In the genomic region with DNA sequence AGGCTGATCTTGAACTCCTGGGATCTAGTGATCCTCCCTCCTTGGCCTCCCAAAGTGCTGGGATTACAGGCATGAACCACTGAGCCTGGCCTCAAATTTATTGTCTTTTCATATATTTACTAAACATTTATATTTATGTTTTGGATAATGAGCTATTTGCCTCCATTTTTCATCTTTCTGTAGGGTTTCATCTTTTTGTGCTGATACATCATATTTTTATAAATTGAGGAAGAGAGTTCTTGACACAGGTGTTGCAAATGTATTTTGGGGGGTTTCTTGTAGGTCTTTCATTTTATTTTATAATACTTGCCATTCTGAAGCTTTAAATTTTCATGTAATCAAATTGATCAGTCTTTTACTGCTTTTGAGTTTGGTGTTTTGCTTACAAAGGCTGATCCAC, we compare ENCODE assay signal across 1 cellular context.
A peak's percentile ranks its signal among the peaks of the same experiment; 100 is the strongest.
TF ChIP-seq lines count a peak whose summit lies in the region.

No MANE protein-coding gene starts in this region.

TF ChIP-seq in K562, 482 proteins besides CTCF, POLR2A, EP300 and RAD21 (continued from another document):
- no peak for TF ChIP-seq NELFE (IDR thresholded peaks at IDR 0.05; ENCODE audit: insufficient read depth, insufficient read length)
- TF ChIP-seq RCOR1 (IDR thresholded peaks at IDR 0.05; ENCODE audit: borderline replicate concordance in 1 of 2, low read depth in 2 of 2, low read length in 2 of 2): no peak
- TF ChIP-seq CEBPG (CRISPR knock-in tag; IDR thresholded peaks at IDR 0.05): no peak
- no peak for TF ChIP-seq CEBPG (tag; conservative IDR thresholded peaks at IDR 0.05 in 1 of 2, IDR thresholded peaks at IDR 0.05 in 1 of 2)
- TF ChIP-seq CBX1 (IDR thresholded peaks at IDR 0.05; ENCODE audit: low read depth): no peak
- TF ChIP-seq BHLHE40 (IDR thresholded peaks at IDR 0.05; ENCODE audit: low read length): no peak
- no peak for TF ChIP-seq ZFPM2 (CRISPR knock-in tag; IDR thresholded peaks at IDR 0.05)
- no peak for TF ChIP-seq ZNF23 (CRISPR knock-in tag; IDR thresholded peaks at IDR 0.05)
- peak; percentile 77 for TF ChIP-seq C11orf30 (IDR thresholded peaks at IDR 0.05; ENCODE audit: low read depth)
- no peak for TF ChIP-seq MECOM (CRISPR knock-in tag; IDR thresholded peaks at IDR 0.05)
- TF ChIP-seq, protein P1, sequence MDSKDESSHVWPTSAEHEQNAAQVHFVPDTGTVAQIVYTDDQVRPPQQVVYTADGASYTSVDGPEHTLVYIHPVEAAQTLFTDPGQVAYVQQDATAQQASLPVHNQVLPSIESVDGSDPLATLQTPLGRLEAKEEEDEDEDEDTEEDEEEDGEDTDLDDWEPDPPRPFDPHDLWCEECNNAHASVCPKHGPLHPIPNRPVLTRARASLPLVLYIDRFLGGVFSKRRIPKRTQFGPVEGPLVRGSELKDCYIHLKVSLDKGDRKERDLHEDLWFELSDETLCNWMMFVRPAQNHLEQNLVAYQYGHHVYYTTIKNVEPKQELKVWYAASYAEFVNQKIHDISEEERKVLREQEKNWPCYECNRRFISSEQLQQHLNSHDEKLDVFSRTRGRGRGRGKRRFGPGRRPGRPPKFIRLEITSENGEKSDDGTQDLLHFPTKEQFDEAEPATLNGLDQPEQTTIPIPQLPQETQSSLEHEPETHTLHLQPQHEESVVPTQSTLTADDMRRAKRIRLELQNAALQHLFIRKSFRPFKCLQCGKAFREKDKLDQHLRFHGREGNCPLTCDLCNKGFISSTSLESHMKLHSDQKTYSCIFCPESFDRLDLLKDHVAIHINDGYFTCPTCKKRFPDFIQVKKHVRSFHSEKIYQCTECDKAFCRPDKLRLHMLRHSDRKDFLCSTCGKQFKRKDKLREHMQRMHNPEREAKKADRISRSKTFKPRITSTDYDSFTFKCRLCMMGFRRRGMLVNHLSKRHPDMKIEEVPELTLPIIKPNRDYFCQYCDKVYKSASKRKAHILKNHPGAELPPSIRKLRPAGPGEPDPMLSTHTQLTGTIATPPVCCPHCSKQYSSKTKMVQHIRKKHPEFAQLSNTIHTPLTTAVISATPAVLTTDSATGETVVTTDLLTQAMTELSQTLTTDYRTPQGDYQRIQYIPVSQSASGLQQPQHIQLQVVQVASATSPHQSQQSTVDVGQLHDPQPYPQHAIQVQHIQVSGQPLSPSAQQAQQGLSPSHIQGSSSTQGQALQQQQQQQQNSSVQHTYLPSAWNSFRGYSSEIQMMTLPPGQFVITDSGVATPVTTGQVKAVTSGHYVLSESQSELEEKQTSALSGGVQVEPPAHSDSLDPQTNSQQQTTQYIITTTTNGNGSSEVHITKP (IDR thresholded peaks at IDR 0.05; ENCODE audit: partially characterized antibody): no peak
- no peak for TF ChIP-seq KAT7 (CRISPR knock-in tag; IDR thresholded peaks at IDR 0.05; ENCODE audit: borderline replicate concordance)
- TF ChIP-seq MAFK (IDR thresholded peaks at IDR 0.05; ENCODE audit: low read length): peak; percentile 79
- TF ChIP-seq FIP1L1 (IDR thresholded peaks at IDR 0.05; ENCODE audit: low read depth, low read length, poor library complexity, severe bottlenecking): no peak
- TF ChIP-seq ZNF77 (CRISPR knock-in tag; IDR thresholded peaks at IDR 0.05): no peak
- TF ChIP-seq ASH1L (IDR thresholded peaks at IDR 0.05; ENCODE audit: borderline replicate concordance, low read depth, partially characterized antibody): no peak
- TF ChIP-seq, protein P2, sequence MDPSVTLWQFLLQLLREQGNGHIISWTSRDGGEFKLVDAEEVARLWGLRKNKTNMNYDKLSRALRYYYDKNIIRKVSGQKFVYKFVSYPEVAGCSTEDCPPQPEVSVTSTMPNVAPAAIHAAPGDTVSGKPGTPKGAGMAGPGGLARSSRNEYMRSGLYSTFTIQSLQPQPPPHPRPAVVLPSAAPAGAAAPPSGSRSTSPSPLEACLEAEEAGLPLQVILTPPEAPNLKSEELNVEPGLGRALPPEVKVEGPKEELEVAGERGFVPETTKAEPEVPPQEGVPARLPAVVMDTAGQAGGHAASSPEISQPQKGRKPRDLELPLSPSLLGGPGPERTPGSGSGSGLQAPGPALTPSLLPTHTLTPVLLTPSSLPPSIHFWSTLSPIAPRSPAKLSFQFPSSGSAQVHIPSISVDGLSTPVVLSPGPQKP (CRISPR knock-in tag; IDR thresholded peaks at IDR 0.05): no peak
- peak; percentile 89 for TF ChIP-seq ZNF316 (IDR thresholded peaks at IDR 0.05)
- no peak for TF ChIP-seq SMARCB1 (IDR thresholded peaks at IDR 0.05; ENCODE audit: insufficient read length, low read depth)
- TF ChIP-seq SMAD1 (IDR thresholded peaks at IDR 0.05; ENCODE audit: low read depth, low read length, partially characterized antibody): no peak
- TF ChIP-seq, protein P3, sequence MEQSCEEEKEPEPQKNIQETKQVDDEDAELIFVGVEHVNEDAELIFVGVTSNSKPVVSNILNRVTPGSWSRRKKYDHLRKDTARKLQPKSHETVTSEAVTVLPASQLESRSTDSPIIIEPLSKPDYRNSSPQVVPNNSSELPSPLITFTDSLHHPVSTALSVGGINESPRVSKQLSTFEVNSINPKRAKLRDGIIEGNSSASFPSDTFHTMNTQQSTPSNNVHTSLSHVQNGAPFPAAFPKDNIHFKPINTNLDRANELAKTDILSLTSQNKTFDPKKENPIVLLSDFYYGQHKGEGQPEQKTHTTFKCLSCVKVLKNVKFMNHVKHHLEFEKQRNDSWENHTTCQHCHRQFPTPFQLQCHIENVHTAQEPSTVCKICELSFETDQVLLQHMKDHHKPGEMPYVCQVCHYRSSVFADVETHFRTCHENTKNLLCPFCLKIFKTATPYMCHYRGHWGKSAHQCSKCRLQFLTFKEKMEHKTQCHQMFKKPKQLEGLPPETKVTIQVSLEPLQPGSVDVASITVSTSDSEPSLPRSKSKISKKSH (CRISPR knock-in tag; IDR thresholded peaks at IDR 0.05): no peak
- no peak for TF ChIP-seq LARP7 (IDR thresholded peaks at IDR 0.05)
